ENCODE assay signal across 7 cellular contexts in genomic region chr6:28657756-28658465, GRCh38.
DNase-seq lines count a peak whose midpoint lies in the region; ATAC-seq and TF ChIP-seq lines count a peak whose summit lies in the region.

No MANE protein-coding gene starts in this region.

- H3K27ac ChIP-seq in HUES48 (ENCODE audit: low read depth, low read length) (no peak overlapping the region), heart right ventricle (no peak overlapping the region), rectal smooth muscle tissue (ENCODE audit: low read depth, low read length) (no peak overlapping the region)

- H3K27ac Mint-ChIP-seq in activated naive CD8-positive, alpha-beta T cell treated with anti-CD3 and anti-CD28 coated beads, Interleukin-2, amount 50 U/mL, for 24 hours: peak overlapping the region; percentile 87

- DNase-seq in SHP77 treated with DMSO at 0.1 percent for 48 hours (lab: John Stamatoyannopoulos, UW) (peak; percentile 47), heart right ventricle (peak in 1 of 2 donors; percentile 8)
- DNase-seq in activated naive CD8-positive, alpha-beta T cell treated with anti-CD3 and anti-CD28 coated beads, Interleukin-2, amount 50 U/mL, for 24 hours: peak; percentile 66

- ATAC-seq in GM18505 (IDR thresholded peaks at IDR 0.05; ENCODE audit: unreplicated experiment) (peak; percentile 78), heart right ventricle (peak in 5 of 8 donors; percentile 58 to 83 (median 62)), GM18870 (IDR thresholded peaks at IDR 0.05; ENCODE audit: unreplicated experiment) (no peak)
- ATAC-seq in activated naive CD8-positive, alpha-beta T cell treated with anti-CD3 and anti-CD28 coated beads, Interleukin-2, amount 50 U/mL, for 24 hours: peak; percentile 99

- intact Hi-C loops in heart right ventricle (cut with DNase I): no loop called here

- H3K27me3 Mint-ChIP-seq in activated naive CD8-positive, alpha-beta T cell treated with anti-CD3 and anti-CD28 coated beads, Interleukin-2, amount 50 U/mL, for 24 hours: peaks cover 71% of the 10 kb centered on the region

- H3K9ac ChIP-seq in HUES48 (ENCODE audit: low read depth, low read length) (peak overlapping the region; percentile 50; the same call in 1 of the 2 replicates), rectal smooth muscle tissue (ENCODE audit: low read length) (no peak overlapping the region)

- H3K4me1 Mint-ChIP-seq in activated naive CD8-positive, alpha-beta T cell treated with anti-CD3 and anti-CD28 coated beads, Interleukin-2, amount 50 U/mL, for 24 hours: peaks cover 26% of the 10 kb centered on the region

- peak overlapping the region; percentile 71 for H3K4me3 Mint-ChIP-seq in activated naive CD8-positive, alpha-beta T cell treated with anti-CD3 and anti-CD28 coated beads, Interleukin-2, amount 50 U/mL, for 24 hours

- WGBS in heart right ventricle, 2 donors: 3 to 4% methylated on average over 27 of the region's 27 CpGs

- no peak for TF ChIP-seq CTCF in heart right ventricle (IDR thresholded peaks at IDR 0.05)

- H3K36me3 Mint-ChIP-seq in activated naive CD8-positive, alpha-beta T cell treated with anti-CD3 and anti-CD28 coated beads, Interleukin-2, amount 50 U/mL, for 24 hours (ENCODE audit: low read depth): no peaks in the 10 kb centered on the region

- H3K36me3 ChIP-seq in HUES48 (ENCODE audit: control insufficient read depth, insufficient read depth, low read length) (no peaks in the 10 kb centered on the region), heart right ventricle (no peaks in the 10 kb centered on the region), rectal smooth muscle tissue (ENCODE audit: control insufficient read depth, insufficient read depth, low read length) (no peaks in the 10 kb centered on the region)

- TF ChIP-seq POLR2A in GM18505 (IDR thresholded peaks at IDR 0.05; ENCODE audit: borderline replicate concordance, extremely low read depth, insufficient read depth, insufficient read length): no peak

- H3K9me3 Mint-ChIP-seq in activated naive CD8-positive, alpha-beta T cell treated with anti-CD3 and anti-CD28 coated beads, Interleukin-2, amount 50 U/mL, for 24 hours: peaks cover 4% of the 10 kb centered on the region

- H3K9me3 ChIP-seq in HUES48 (ENCODE audit: control insufficient read depth, insufficient read depth, low read length) (no peaks in the 10 kb centered on the region), heart right ventricle (no peaks in the 10 kb centered on the region)

- H3K4me3 ChIP-seq in HUES48 (ENCODE audit: low read depth, low read length) (peak overlapping the region; percentile 75), heart right ventricle (peak overlapping the region in 9 of 10 donors; percentile 18 to 53 (median 41)), rectal smooth muscle tissue (ENCODE audit: low read length) (peak overlapping the region; percentile 43)

- H3K4me1 ChIP-seq in HUES48 (ENCODE audit: control insufficient read depth, insufficient read depth, low read length) (peaks cover 3% of the 10 kb centered on the region; the same call in 1 of the 2 replicates), heart right ventricle (peaks cover 0 to 21% (median 0%) of the 10 kb centered on the region in 9 donors), rectal smooth muscle tissue (ENCODE audit: control insufficient read depth, insufficient read depth, low read length) (no peaks in the 10 kb centered on the region)

- H3K27me3 ChIP-seq in HUES48 (ENCODE audit: control insufficient read depth, insufficient read depth, low read length) (peaks cover 16% of the 10 kb centered on the region; the same call in 1 of the 2 replicates), heart right ventricle (peaks cover 0 to 89% (median 59%) of the 10 kb centered on the region in 7 donors), rectal smooth muscle tissue (ENCODE audit: control insufficient read depth, insufficient read depth, low read length) (peaks cover 10% of the 10 kb centered on the region)
